ENCODE assay signal across 9 cellular contexts in the genomic region with DNA sequence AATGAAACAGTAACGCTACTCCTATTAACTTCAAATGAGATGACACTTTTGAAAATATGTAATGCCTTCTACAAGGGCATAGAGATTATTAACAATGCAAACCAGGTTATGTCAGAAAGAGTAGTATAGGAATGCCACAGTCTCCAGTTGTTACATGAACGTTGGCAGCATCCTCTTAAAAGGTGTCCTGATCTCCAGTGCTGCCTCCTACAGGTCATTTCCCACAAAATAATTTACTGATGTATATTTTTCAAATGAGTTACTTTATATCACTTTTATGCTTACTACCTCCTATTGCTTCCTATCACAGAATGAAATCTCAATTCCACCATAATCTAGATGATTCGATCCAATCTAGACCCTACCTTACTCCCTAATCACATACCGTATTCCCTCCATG.
DNase-seq lines count a peak whose midpoint lies in the region; ATAC-seq and TF ChIP-seq lines count a peak whose summit lies in the region.
"Had no signal": no experiment of that assay in that cellular context is flagged by ENCODE, and none has a peak within 500 bp of the region (broad histone marks: within the 10 kb centered on the region; RNA-seq: fewer than 3 reads in every experiment).

No MANE protein-coding gene starts in this region.

- in situ Hi-C loops in GM23248 (cut with MboI) = no loop called here
- in situ Hi-C loops in Panc1 (cut with HindIII; ENCODE audit: low pct_unique_long_range_greater_than_20kb, low sequenced_read_pairs) = no loop called here

- no peaks in the 10 kb centered on the region for H3K79me2 ChIP-seq in GM23248 (ENCODE audit: insufficient read depth)

- DNase-seq in A673 (ENCODE audit: low spot score) = peak; percentile 17
- peak; percentile 31 for DNase-seq in GM23248
- DNase-seq in Panc1 (ENCODE audit: low read depth, low spot score) = no peak
- peak; percentile 12 for DNase-seq in fibroblast of villous mesenchyme (ENCODE audit: low read depth)
- DNase-seq in activated CD4-positive, alpha-beta T cell treated with anti-CD3 and anti-CD28 coated beads for 1 hour = no peak
- DNase-seq: heart left ventricle had no signal

- POLR2A ChIA-PET in A673 (lab: Charles Lee; ENCODE audit: low non-redundant PET) = no interaction called here
- POLR2A ChIA-PET in Panc1 (lab: Charles Lee) = no interaction called here

- TF ChIP-seq CTCF in A673 (conservative IDR thresholded peaks at IDR 0.05; ENCODE audit: low read depth, low read length) (peak; percentile 42), Panc1 (IDR thresholded peaks at IDR 0.05) (peak; percentile 17; the same call in 1 of the 2 replicates), fibroblast of villous mesenchyme (IDR thresholded peaks at IDR 0.05; ENCODE audit: insufficient read depth, low read depth, low read length) (peak; percentile 29)

- no peak overlapping the region for H3K4me2 ChIP-seq in GM23248 (ENCODE audit: unreplicated experiment)

- H3K27me3 ChIP-seq in A673 (replicated peaks; ENCODE audit: insufficient read depth, low read depth, low read length, poor library complexity) (no peaks in the 10 kb centered on the region), GM23248 (replicated peaks; ENCODE audit: insufficient read depth) (no peaks in the 10 kb centered on the region), Panc1 (ENCODE audit: control insufficient read depth, insufficient read depth, low read length) (no peaks in the 10 kb centered on the region)
- H3K27me3 ChIP-seq: heart left ventricle had no signal

- H3K27ac ChIP-seq in A673 (ENCODE audit: low read depth, low read length, poor library complexity, severe bottlenecking) (no peak overlapping the region), GM23248 (no peak overlapping the region), Panc1 (ENCODE audit: low read length) (no peak overlapping the region)
- H3K27ac ChIP-seq: heart left ventricle had no signal

- no peak overlapping the region for H3K9ac ChIP-seq in GM23248

- no peaks in the 10 kb centered on the region for H3K9me3 ChIP-seq in A673 (ENCODE audit: low read depth, low read length, poor library complexity, severe bottlenecking)
- H3K9me3 ChIP-seq in GM23248 (ENCODE audit: low read depth) = no peaks in the 10 kb centered on the region
- no peaks in the 10 kb centered on the region for H3K9me3 ChIP-seq in Panc1 (ENCODE audit: control insufficient read depth, insufficient read depth, low read depth, low read length)
- H3K9me3 ChIP-seq: heart left ventricle had no signal

- no peaks in the 10 kb centered on the region for H3K9me2 ChIP-seq in GM23248 (ENCODE audit: insufficient read depth)

- CTCF ChIA-PET in A673 (lab: Charles Lee) (interaction anchor here (0.6 kb wide), 1 partner anchor 69 kb away, joined by 8 read pairs; no protein-coding TSS in a partner anchor), Panc1 (lab: Charles Lee) (no interaction called here)

- WGBS in GM23248 (ENCODE audit: low coverage in 1 of 2, low lambda C conversion rate in 2 of 2, missing lambda C conversion rate in 2 of 2), 2 experiments = 32 to 33% methylated on average over 4 of the region's 4 CpGs

- ATAC-seq in Panc1 = no peak
- ATAC-seq in GM18907 (IDR thresholded peaks at IDR 0.05; ENCODE audit: unreplicated experiment) = no peak
- ATAC-seq in HG03469 (IDR thresholded peaks at IDR 0.05; ENCODE audit: unreplicated experiment) = no peak
- ATAC-seq in GM21717 (IDR thresholded peaks at IDR 0.05; ENCODE audit: unreplicated experiment) = no peak
- ATAC-seq: heart left ventricle had no signal

- no peaks in the 10 kb centered on the region for H4K20me1 ChIP-seq in GM23248 (ENCODE audit: insufficient read depth)

- no peak overlapping the region for H2AFZ ChIP-seq in GM23248

- intact Hi-C loops in A673 (cut with micrococcal nuclease; ENCODE audit: unreplicated experiment) = no loop called here
- intact Hi-C loops in Panc1 (cut with micrococcal nuclease; ENCODE audit: unreplicated experiment) = no loop called here

- no TSS peak for BruUV-seq in A673 (replicated peaks; lab: Mats Ljungman, UMichigan)
- no TSS peak for BruUV-seq in Panc1 (replicated peaks; lab: Mats Ljungman, UMichigan)

- H3K36me3 ChIP-seq in A673 (ENCODE audit: insufficient read depth, low read length, poor library complexity, severe bottlenecking) = no peaks in the 10 kb centered on the region
- no peaks in the 10 kb centered on the region for H3K36me3 ChIP-seq in GM23248 (ENCODE audit: low read depth)
- H3K36me3 ChIP-seq in Panc1 (ENCODE audit: control insufficient read depth, insufficient read depth, low read length) = no peaks in the 10 kb centered on the region
- H3K36me3 ChIP-seq: heart left ventricle had no signal

- no peaks in the 10 kb centered on the region for H3K4me1 ChIP-seq in A673 (ENCODE audit: insufficient read depth, low read length, poor library complexity, severe bottlenecking)
- no peaks in the 10 kb centered on the region for H3K4me1 ChIP-seq in GM23248 (ENCODE audit: insufficient read depth)
- no peaks in the 10 kb centered on the region for H3K4me1 ChIP-seq in Panc1 (ENCODE audit: control insufficient read depth, insufficient read depth, low read length)
- H3K4me1 ChIP-seq: heart left ventricle had no signal

- H3K4me3 ChIP-seq in A673 (ENCODE audit: low read depth, low read length, poor library complexity, severe bottlenecking) (no peak overlapping the region), GM23248 (no peak overlapping the region), Panc1 (ENCODE audit: low read depth in 2 of 2, low read length in 2 of 2) (no peak overlapping the region), fibroblast of villous mesenchyme (ENCODE audit: low read depth, low read length) (no peak overlapping the region)
- H3K4me3 ChIP-seq: heart left ventricle had no signal

- no peaks in the 10 kb centered on the region for H3F3A ChIP-seq in GM23248 (ENCODE audit: insufficient read depth)

Comparison
In these comparisons a context has a peak if more than half of its experiments do, and no peak if none do; other contexts are left out.
1. DNase-seq: peak in A673 (single experiment), GM23248 (single experiment) and fibroblast of villous mesenchyme (single experiment); none in Panc1 (single experiment) and activated CD4-positive, alpha-beta T cell treated with anti-CD3 and anti-CD28 coated beads for 1 hour (single experiment).
2. Peak in every context shown above with its lines, with median percentiles within 50 percentile points of each other: CTCF ChIP-seq.